ENCODE assay signal across 13 cellular contexts in the genomic region with DNA sequence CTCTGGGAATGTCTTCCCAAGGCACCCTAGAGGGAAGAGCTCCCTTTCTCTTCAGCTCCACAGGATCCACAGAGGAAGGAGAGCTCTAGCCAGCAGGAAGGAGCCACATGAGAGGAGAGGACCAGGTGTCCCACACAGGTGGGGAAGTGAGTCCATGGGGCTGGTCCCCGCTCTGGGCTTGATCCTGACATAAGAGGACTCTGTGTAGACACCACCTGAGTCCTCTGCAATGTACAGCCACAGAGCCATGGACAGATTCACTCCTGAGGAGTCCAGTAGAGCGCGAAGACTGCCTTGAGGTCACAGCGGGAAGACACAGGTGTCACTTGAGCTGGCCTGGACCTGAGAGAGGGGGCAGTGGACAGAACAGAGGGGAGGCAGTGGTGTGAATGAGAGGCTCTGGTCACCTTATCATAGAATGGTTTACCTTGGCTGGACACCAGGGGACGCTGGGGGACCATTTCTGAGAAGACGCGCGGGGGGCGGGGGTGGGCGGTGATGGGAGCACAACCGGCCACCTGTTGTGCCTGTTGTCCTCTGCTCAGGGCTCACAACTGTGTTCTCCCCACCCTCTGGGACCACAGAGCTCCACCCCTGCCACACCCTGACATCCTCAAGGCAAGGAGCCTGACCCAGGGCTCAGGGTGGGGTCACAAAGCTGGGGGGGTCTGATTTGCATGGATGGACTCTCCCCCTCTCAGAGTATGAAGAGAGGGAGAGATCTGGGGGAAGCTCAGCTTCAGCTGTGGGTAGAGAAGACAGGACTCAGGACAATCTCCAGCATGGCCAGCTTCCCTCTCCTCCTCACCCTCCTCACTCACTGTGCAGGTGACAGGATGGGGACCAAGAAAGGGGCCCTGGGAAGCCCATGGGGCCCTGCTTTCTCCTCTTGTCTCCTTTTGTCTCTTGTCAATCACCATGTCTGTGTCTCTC.
DNase-seq lines count a peak whose midpoint lies in the region; ATAC-seq, FAIRE-seq and TF ChIP-seq lines count a peak whose summit lies in the region.
"Had no signal": no experiment of that assay in that cellular context is flagged by ENCODE, and none has a peak within 500 bp of the region (broad histone marks: within the 10 kb centered on the region; RNA-seq: fewer than 3 reads in every experiment).

No MANE protein-coding gene starts in this region.

- peak; percentile 15 for DNase-seq in ACHN
- DNase-seq in GM12892 (ENCODE audit: insufficient read length) = peak; percentile 25
- peak; percentile 43 for DNase-seq in OCI-M1 (lab: John Stamatoyannopoulos, UW)
- peak; percentile 79 for DNase-seq in iPS-NIHi7 (ENCODE audit: extremely low spot score)
- no peak for DNase-seq in activated CD4-positive, alpha-beta T cell treated with anti-CD3 and anti-CD28 coated beads for 1 hour
- no peak for DNase-seq in testis
- DNase-seq in activated CD4-positive, alpha-beta T cell treated with anti-CD3 and anti-CD28 coated beads for 4 hours = no peak
- DNase-seq: activated CD4-positive, alpha-beta T cell treated with anti-CD3 and anti-CD28 coated beads, Interleukin-2, amount 10 ng/mL, durations not matched to agents 24 days and 14 days; COR-L47; foreskin keratinocyte; stimulated activated CD4-positive, alpha-beta T cell treated with anti-CD3 and anti-CD28 coated beads, Interleukin-4, amount 100 ng/mL, for 1 hour had no signal

- no peak overlapping the region for H3K27ac ChIP-seq in testis
- H3K27ac ChIP-seq: ascending aorta, foreskin keratinocyte had no signal

- H3K36me3 ChIP-seq in testis (ENCODE audit: low read depth, missing control alignments) = no peaks in the 10 kb centered on the region
- H3K36me3 ChIP-seq: ascending aorta had no signal

- in situ Hi-C loops in ACHN (cut with HindIII; ENCODE audit: low pct_ligation_motif_present, low pct_unique_long_range_greater_than_20kb, low sequenced_read_pairs) = no loop called here

- TF ChIP-seq POLR2A in GM12892 (IDR thresholded peaks at IDR 0.05; ENCODE audit: low read depth, low read length) (no peak), testis (IDR thresholded peaks at IDR 0.05) (no peak)

- H3K4me1 ChIP-seq in testis = no peaks in the 10 kb centered on the region
- H3K4me1 ChIP-seq: ascending aorta, foreskin keratinocyte had no signal

- intact Hi-C loops in testis (cut with DNase I; ENCODE audit: low total_unique reads) = no loop called here

- H3K9me3 ChIP-seq in testis = no peaks in the 10 kb centered on the region
- H3K9me3 ChIP-seq: ascending aorta had no signal

- ATAC-seq in HG03469 (IDR thresholded peaks at IDR 0.05; ENCODE audit: unreplicated experiment) = no peak
- ATAC-seq: foreskin keratinocyte had no signal

- H3K27me3 ChIP-seq in testis = no peaks in the 10 kb centered on the region
- H3K27me3 ChIP-seq: ascending aorta had no signal

- H3K4me3 ChIP-seq in testis = no peak overlapping the region
- H3K4me3 ChIP-seq: ascending aorta had no signal

- no peak for TF ChIP-seq CTCF in testis (IDR thresholded peaks at IDR 0.05)

- WGBS in testis, 2 donors = 66 to 71% methylated on average over 11 of the region's 11 CpGs

- peak; percentile 33 for FAIRE-seq in GM12892 (lab: Jason Lieb, UNC)

Comparison
In these comparisons a context has a peak if more than half of its experiments do, and no peak if none do; other contexts are left out.
1. DNase-seq: peak in ACHN (single experiment), GM12892 (single experiment), OCI-M1 (single experiment) and iPS-NIHi7 (single experiment); none in activated CD4-positive, alpha-beta T cell treated with anti-CD3 and anti-CD28 coated beads for 1 hour (single experiment), testis (single experiment) and activated CD4-positive, alpha-beta T cell treated with anti-CD3 and anti-CD28 coated beads for 4 hours (0 of 2).